In genomic region chr4:24772952-24773351, GRCh38 we compare ENCODE assay signal across 40 cellular contexts. TPM values are rescaled to one million over a fixed set of nuclear protein-coding genes. Genes with fewer than 3 reads are reported as not detected.
"Had no signal": no experiment of that assay in that cellular context is flagged by ENCODE, and none has a peak within 500 bp of the region (broad histone marks: within the 10 kb centered on the region; RNA-seq: fewer than 3 reads in every experiment).

No MANE protein-coding gene starts in this region.

- H3K4me1 ChIP-seq: adrenal gland, body of pancreas had no signal

- H3K4me3 Mint-ChIP-seq: activated naive CD4-positive, alpha-beta T cell treated with anti-CD3 and anti-CD28 coated beads for 36 hours; activated naive CD4-positive, alpha-beta T cell treated with anti-CD3 and anti-CD28 coated beads, Interleukin-2, amount 10 ng/mL, durations not matched to agents 7 days and 5 days; activated naive CD4-positive, alpha-beta T cell treated with anti-CD3 and anti-CD28 coated beads, Interleukin-2, amount 50 U/mL, for 24 hours; activated naive CD8-positive, alpha-beta T cell; activated naive CD8-positive, alpha-beta T cell treated with anti-CD3 and anti-CD28 coated beads for 36 hours; activated naive CD8-positive, alpha-beta T cell treated with anti-CD3 and anti-CD28 coated beads, Interleukin-2, amount 10 ng/mL, durations not matched to agents 7 days and 5 days; activated naive CD8-positive, alpha-beta T cell treated with anti-CD3 and anti-CD28 coated beads, Interleukin-2, amount 50 U/mL, for 24 hours; activated T-cell treated with anti-CD3 and anti-CD28 coated beads, Interleukin-2, amount 50 U/mL, for 24 hours; activated T-cell treated with anti-CD3 and anti-CD28 coated beads, Interleukin-2, amount 50 U/mL, for 4 hours; activated T-cell treated with anti-CD3 and anti-CD28 coated beads, Interleukin-2, amount 50 U/mL, for 72 hours; activated T-helper 1 cell treated with anti-CD3 and anti-CD28 coated beads, Interleukin-12 subunit alpha, Interleukin-12 subunit beta, Interleukin-2, Interleukin-4 antibody, amounts not matched to agents 30 ng/mL and 10 ng/mL and 1 ng/mL, durations not matched to agents 14 hours and 24 hours and 36 hours; activated T-helper 17 cell treated with anti-CD3 and anti-CD28 coated beads, Interleukin-2, amount 50 U/mL, for 72 hours; brain; central memory CD8-positive, alpha-beta T cell had no signal

- H3K9me3 ChIP-seq: adrenal gland, ascending aorta, body of pancreas, breast epithelium had no signal

- H3K9me3 Mint-ChIP-seq: activated naive CD4-positive, alpha-beta T cell treated with anti-CD3 and anti-CD28 coated beads for 36 hours; activated naive CD8-positive, alpha-beta T cell treated with anti-CD3 and anti-CD28 coated beads, Interleukin-2, amount 10 ng/mL, durations not matched to agents 7 days and 5 days; activated naive CD8-positive, alpha-beta T cell treated with anti-CD3 and anti-CD28 coated beads, Interleukin-2, amount 50 U/mL, for 24 hours; activated T-cell treated with anti-CD3 and anti-CD28 coated beads, Interleukin-2, amount 50 U/mL, for 24 hours; activated T-helper 2 cell treated with anti-CD3 and anti-CD28 coated beads, Interferon-gamma antibody, Interleukin-2, Interleukin-4, amounts not matched to agents 10 μg/mL and 5 μg/mL and 100 μg/mL, durations not matched to agents 14 hours and 24 hours and 36 hours; central memory CD8-positive, alpha-beta T cell had no signal

- H3K27me3 Mint-ChIP-seq: activated naive CD4-positive, alpha-beta T cell treated with anti-CD3 and anti-CD28 coated beads, Interleukin-2, amount 10 ng/mL, durations not matched to agents 7 days and 5 days; activated naive CD8-positive, alpha-beta T cell treated with anti-CD3 and anti-CD28 coated beads, Interleukin-2, amount 10 ng/mL, durations not matched to agents 7 days and 5 days; activated naive CD8-positive, alpha-beta T cell treated with anti-CD3 and anti-CD28 coated beads, Interleukin-2, amount 50 U/mL, for 24 hours; central memory CD8-positive, alpha-beta T cell had no signal

- H3K27me3 ChIP-seq: adrenal gland, ascending aorta, body of pancreas, brain microvascular endothelial cell, breast epithelium, cardiac muscle cell had no signal

- FAIRE-seq: astrocyte, bronchial epithelial cell had no signal

- H3K4me1 Mint-ChIP-seq: activated naive CD4-positive, alpha-beta T cell treated with anti-CD3 and anti-CD28 coated beads, Interleukin-2, amount 10 ng/mL, durations not matched to agents 7 days and 5 days; activated naive CD4-positive, alpha-beta T cell treated with anti-CD3 and anti-CD28 coated beads, Interleukin-2, amount 50 U/mL, for 24 hours; activated naive CD8-positive, alpha-beta T cell treated with anti-CD3 and anti-CD28 coated beads, Interleukin-2, amount 10 ng/mL, durations not matched to agents 7 days and 5 days; activated T-helper 17 cell treated with anti-CD3 and anti-CD28 coated beads, Interleukin-2, amount 50 U/mL, for 72 hours; central memory CD8-positive, alpha-beta T cell had no signal

- DNase-seq: activated effector memory CD4-positive, alpha-beta T cell treated with anti-CD3 and anti-CD28 coated beads, Interleukin-2, amount 50 U/mL, for 16 hours; activated effector memory CD4-positive, alpha-beta T cell treated with Interleukin-2 at 50 U/mL for 16 hours; activated gamma-delta T cell; activated gamma-delta T cell treated with Interleukin-2 at 50 U/mL for 16 hours; activated naive CD4-positive, alpha-beta T cell; activated naive CD4-positive, alpha-beta T cell treated with anti-CD3 and anti-CD28 coated beads for 36 hours; activated naive CD4-positive, alpha-beta T cell treated with anti-CD3 and anti-CD28 coated beads, Interleukin-2, amount 10 ng/mL, durations not matched to agents 7 days and 5 days; activated naive CD4-positive, alpha-beta T cell treated with anti-CD3 and anti-CD28 coated beads, Interleukin-2, amount 50 U/mL, for 16 hours; activated naive CD4-positive, alpha-beta T cell treated with Interleukin-2 at 50 U/mL for 16 hours; activated naive CD8-positive, alpha-beta T cell treated with anti-CD3 and anti-CD28 coated beads for 36 hours; activated naive CD8-positive, alpha-beta T cell treated with anti-CD3 and anti-CD28 coated beads, Interleukin-2, amount 10 ng/mL, durations not matched to agents 7 days and 5 days; activated naive CD8-positive, alpha-beta T cell treated with anti-CD3 and anti-CD28 coated beads, Interleukin-2, amount 50 U/mL, for 24 hours; activated T-cell treated with anti-CD3 and anti-CD28 coated beads, Interleukin-2, amount 50 U/mL, for 1 hour; activated T-cell treated with anti-CD3 and anti-CD28 coated beads, Interleukin-2, amount 50 U/mL, for 24 hours; activated T-cell treated with anti-CD3 and anti-CD28 coated beads, Interleukin-2, amount 50 U/mL, for 4 hours; activated T-cell treated with anti-CD3 and anti-CD28 coated beads, Interleukin-2, amount 50 U/mL, for 48 hours; activated T-cell treated with anti-CD3 and anti-CD28 coated beads, Interleukin-2, amount 50 U/mL, for 72 hours; adrenal gland; amniotic stem cell; amygdala; anterior cingulate cortex; aorta; body of pancreas; brain microvascular endothelial cell; caudate nucleus; central memory CD4-positive, alpha-beta T cell; cerebellar nuclear complex had no signal

- H3K4me3 ChIP-seq: adrenal gland, ascending aorta, body of pancreas, breast epithelium, cardiac muscle cell had no signal

- H3K27ac Mint-ChIP-seq: activated naive CD4-positive, alpha-beta T cell treated with anti-CD3 and anti-CD28 coated beads for 36 hours; activated naive CD4-positive, alpha-beta T cell treated with anti-CD3 and anti-CD28 coated beads, Interleukin-2, amount 10 ng/mL, durations not matched to agents 7 days and 5 days; activated naive CD4-positive, alpha-beta T cell treated with anti-CD3 and anti-CD28 coated beads, Interleukin-2, amount 50 U/mL, for 24 hours; activated naive CD4-positive, alpha-beta T cell treated with anti-CD3 and anti-CD28 coated beads, Interleukin-2, amount 50 U/mL, for 72 hours; activated naive CD8-positive, alpha-beta T cell; activated naive CD8-positive, alpha-beta T cell treated with anti-CD3 and anti-CD28 coated beads for 36 hours; activated naive CD8-positive, alpha-beta T cell treated with anti-CD3 and anti-CD28 coated beads, Interleukin-2, amount 10 ng/mL, durations not matched to agents 7 days and 5 days; activated naive CD8-positive, alpha-beta T cell treated with anti-CD3 and anti-CD28 coated beads, Interleukin-2, amount 50 U/mL, for 24 hours; activated T-cell treated with anti-CD3 and anti-CD28 coated beads, Interleukin-2, amount 50 U/mL, for 24 hours; activated T-cell treated with anti-CD3 and anti-CD28 coated beads, Interleukin-2, amount 50 U/mL, for 72 hours; activated T-helper 1 cell treated with anti-CD3 and anti-CD28 coated beads, Interleukin-12 subunit alpha, Interleukin-12 subunit beta, Interleukin-2, Interleukin-4 antibody, amounts not matched to agents 30 ng/mL and 10 ng/mL and 1 ng/mL, durations not matched to agents 14 hours and 24 hours and 36 hours; activated T-helper 17 cell treated with anti-CD3 and anti-CD28 coated beads, Interleukin-2, amount 50 U/mL, for 72 hours; activated T-helper 2 cell treated with anti-CD3 and anti-CD28 coated beads, Interferon-gamma antibody, Interleukin-2, Interleukin-4, amounts not matched to agents 10 μg/mL and 5 μg/mL and 100 μg/mL, durations not matched to agents 14 hours and 24 hours and 36 hours; brain had no signal

- H3K36me3 Mint-ChIP-seq: activated naive CD4-positive, alpha-beta T cell treated with anti-CD3 and anti-CD28 coated beads, Interleukin-2, amount 10 ng/mL, durations not matched to agents 7 days and 5 days; activated naive CD4-positive, alpha-beta T cell treated with anti-CD3 and anti-CD28 coated beads, Interleukin-2, amount 50 U/mL, for 24 hours; activated naive CD8-positive, alpha-beta T cell; activated naive CD8-positive, alpha-beta T cell treated with anti-CD3 and anti-CD28 coated beads for 36 hours; activated naive CD8-positive, alpha-beta T cell treated with anti-CD3 and anti-CD28 coated beads, Interleukin-2, amount 10 ng/mL, durations not matched to agents 7 days and 5 days; brain had no signal

- ATAC-seq: activated naive CD4-positive, alpha-beta T cell treated with anti-CD3 and anti-CD28 coated beads, Interleukin-2, amount 50 U/mL, for 72 hours; activated naive CD8-positive, alpha-beta T cell treated with anti-CD3 and anti-CD28 coated beads, Interleukin-2, amount 50 U/mL, for 24 hours; activated T-cell treated with anti-CD3 and anti-CD28 coated beads, Interleukin-2, amount 50 U/mL, for 4 hours; activated T-cell treated with anti-CD3 and anti-CD28 coated beads, Interleukin-2, amount 50 U/mL, for 72 hours; activated T-helper 17 cell treated with anti-CD3 and anti-CD28 coated beads, Interleukin-2, amount 50 U/mL, for 72 hours; body of pancreas had no signal

- H3K27ac ChIP-seq: adrenal gland, ascending aorta, body of pancreas, brain microvascular endothelial cell, breast epithelium, cardiac muscle cell had no signal

- H3K36me3 ChIP-seq: adrenal gland, ascending aorta, brain microvascular endothelial cell, breast epithelium, cardiac muscle cell had no signal

RNA-seq across cellular contexts. Expression of gene SOD3, which starts 22.4 kb away (rescaled TPM):
- total RNA-seq: activated naive CD4-positive, alpha-beta T cell treated with anti-CD3 and anti-CD28 coated beads for 36 hours; activated naive CD4-positive, alpha-beta T cell treated with anti-CD3 and anti-CD28 coated beads, Interleukin-2, amount 50 U/mL, for 72 hours; activated naive CD8-positive, alpha-beta T cell treated with anti-CD3 and anti-CD28 coated beads for 36 hours; activated naive CD8-positive, alpha-beta T cell treated with anti-CD3 and anti-CD28 coated beads, Interleukin-2, amount 10 ng/mL, durations not matched to agents 7 days and 5 days; activated T-cell treated with anti-CD3 and anti-CD28 coated beads, Interleukin-2, amount 50 U/mL, for 72 hours; activated T-helper 1 cell treated with anti-CD3 and anti-CD28 coated beads, Interleukin-12 subunit alpha, Interleukin-12 subunit beta, Interleukin-2, Interleukin-4 antibody, amounts not matched to agents 30 ng/mL and 10 ng/mL and 1 ng/mL, durations not matched to agents 14 hours and 24 hours and 36 hours; activated T-helper 17 cell treated with anti-CD3 and anti-CD28 coated beads, Interleukin-2, amount 50 U/mL, for 72 hours; activated T-helper 2 cell treated with anti-CD3 and anti-CD28 coated beads, Interferon-gamma antibody, Interleukin-2, Interleukin-4, amounts not matched to agents 10 μg/mL and 5 μg/mL and 100 μg/mL, durations not matched to agents 14 hours and 24 hours and 36 hours; bronchial epithelial cell had no signal
